In the genomic region with DNA sequence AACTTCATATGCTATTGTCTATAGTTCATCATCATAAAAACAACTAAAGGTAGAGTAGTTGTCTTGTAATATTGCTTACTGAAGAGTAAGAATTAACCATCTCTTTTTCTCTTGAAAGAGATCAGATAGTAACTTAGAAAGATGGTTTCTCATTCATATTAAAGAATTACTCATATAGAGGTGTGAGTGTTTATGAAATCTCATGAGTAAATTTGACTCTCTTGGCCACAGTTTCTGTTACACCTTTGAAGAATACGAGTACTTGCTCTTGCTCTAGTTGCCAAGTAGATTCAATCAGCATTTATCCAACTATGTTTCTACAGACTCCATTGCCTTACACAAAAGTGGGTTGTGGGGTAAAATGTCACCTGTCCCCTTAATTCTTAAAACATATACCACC, we compare ENCODE assay signal across 26 cellular contexts.
"Had no signal": no experiment of that assay in that cellular context is flagged by ENCODE, and none has a peak within 500 bp of the region (broad histone marks: within the 10 kb centered on the region; RNA-seq: fewer than 3 reads in every experiment).

No MANE protein-coding gene starts in this region.

- H3K9me3 ChIP-seq: suprapubic skin, testis, thoracic aorta, thyroid gland, transverse colon, upper lobe of right lung, uterus, vagina had no signal

- FAIRE-seq: urothelium cell line had no signal

- H3K27ac ChIP-seq: stomach, suprapubic skin, testis, thoracic aorta, thyroid gland, tibial artery, tibial nerve, transverse colon, upper lobe of right lung, uterus, vagina had no signal

- ATAC-seq: stimulated activated effector memory CD8-positive, alpha-beta T cell treated with anti-CD3 and anti-CD28 coated beads, Interleukin-12 subunit alpha, Interleukin-12 subunit beta, amount 100 ng/mL, for 72 hours; stimulated activated memory B cell treated with anti-CD40 and anti-IgM and Interleukin-4, amounts not matched to agents 10 μg/mL and 1 μg/mL and 100 μg/mL, for 72 hours; stimulated activated naive B cell treated with anti-CD40 and anti-IgM and Interleukin-4, amounts not matched to agents 10 μg/mL and 1 μg/mL and 100 μg/mL, for 72 hours; stimulated activated naive CD8-positive, alpha-beta T cell treated with anti-CD3 and anti-CD28 coated beads, Interleukin-15, amount 100 ng/mL, for 72 hours; stimulated activated naive CD8-positive, alpha-beta T cell treated with anti-CD3 and anti-CD28 coated beads, Interleukin-15, Interleukin-2, amounts not matched to agents 100 U/mL and 50 U/mL, for 24 hours; upper lobe of right lung had no signal

- DNase-seq: stimulated activated CD4-positive, alpha-beta T cell treated with anti-CD3 and anti-CD28 coated beads, Interleukin-2, amount 100 ng/mL, for 48 hours; stimulated activated CD4-positive, alpha-beta T cell treated with anti-CD3 and anti-CD28 coated beads, Interleukin-4, amount 100 ng/mL, for 1 hour; stimulated activated CD4-positive, alpha-beta T cell treated with anti-CD3 and anti-CD28 coated beads, Interleukin-4, amount 100 ng/mL, for 24 hours; stimulated activated CD4-positive, alpha-beta T cell treated with anti-CD3 and anti-CD28 coated beads, Interleukin-4, amount 100 ng/mL, for 4 hours; stimulated activated CD8-positive, alpha-beta memory T cell treated with anti-CD3 and anti-CD28 coated beads, Interleukin-4, amount 100 ng/mL, for 48 hours; stimulated activated naive B cell treated with anti-CD40 and anti-IgM and Interleukin-4, amounts not matched to agents 10 μg/mL and 1 μg/mL and 100 μg/mL, for 72 hours; stimulated activated naive CD4-positive, alpha-beta T cell; stimulated activated naive CD4-positive, alpha-beta T cell treated with Interleukin-2 at 50 U/mL for 16 hours; stimulated activated naive CD8-positive, alpha-beta T cell treated with anti-CD3 and anti-CD28 coated beads, Interleukin-15, amount 100 ng/mL, for 72 hours; stimulated activated naive CD8-positive, alpha-beta T cell treated with anti-CD3 and anti-CD28 coated beads, Interleukin-15, Interleukin-2, amounts not matched to agents 100 U/mL and 50 U/mL, for 24 hours; stomach; substantia nigra; testis; thyroid gland; tibial artery; transverse colon; trophoblast cell; upper lobe of right lung; uterus had no signal

- H3K4me1 ChIP-seq: stomach, suprapubic skin, testis, tibial artery, tibial nerve, transverse colon, upper lobe of right lung, uterus, vagina had no signal

- H3K36me3 ChIP-seq: stomach, suprapubic skin, thoracic aorta, thyroid gland, tibial artery, tibial nerve, transverse colon, upper lobe of right lung, uterus, vagina had no signal

- H3K27me3 ChIP-seq: stomach, suprapubic skin, testis, thyroid gland, tibial artery, tibial nerve, transverse colon, upper lobe of right lung, uterus, vagina had no signal

- H3K4me3 ChIP-seq: stomach, suprapubic skin, testis, thoracic aorta, thyroid gland, tibial artery, tibial nerve, transverse colon, upper lobe of right lung, uterus, vagina had no signal
